Comparison of ENCODE assay signal across 2 cellular contexts in the genomic region with DNA sequence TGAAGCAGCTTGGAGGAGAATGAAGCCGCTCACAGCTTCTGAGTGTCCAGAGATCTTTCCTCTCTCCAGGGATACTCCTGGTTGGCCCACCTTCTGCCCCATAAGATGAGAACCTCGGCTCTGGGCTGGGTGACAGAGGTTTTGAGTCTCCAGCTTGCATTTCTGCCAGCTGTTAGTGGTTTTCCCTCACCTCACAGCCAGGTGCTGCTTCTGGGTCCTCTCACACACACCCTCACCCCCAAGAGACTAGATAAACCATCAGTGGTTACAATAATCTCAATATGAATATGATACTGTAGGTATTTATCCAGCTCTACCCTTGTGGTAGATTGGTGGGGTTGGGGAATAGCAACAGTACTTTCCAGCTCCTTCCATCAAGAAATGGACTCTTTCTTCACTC.
TF ChIP-seq lines count a peak whose summit lies in the region.

No MANE protein-coding gene starts in this region.

TF ChIP-seq in GM23338, 12 proteins besides CTCF, POLR2A, EP300 and RAD21 (continued from another document):
- TF ChIP-seq, protein P1, sequence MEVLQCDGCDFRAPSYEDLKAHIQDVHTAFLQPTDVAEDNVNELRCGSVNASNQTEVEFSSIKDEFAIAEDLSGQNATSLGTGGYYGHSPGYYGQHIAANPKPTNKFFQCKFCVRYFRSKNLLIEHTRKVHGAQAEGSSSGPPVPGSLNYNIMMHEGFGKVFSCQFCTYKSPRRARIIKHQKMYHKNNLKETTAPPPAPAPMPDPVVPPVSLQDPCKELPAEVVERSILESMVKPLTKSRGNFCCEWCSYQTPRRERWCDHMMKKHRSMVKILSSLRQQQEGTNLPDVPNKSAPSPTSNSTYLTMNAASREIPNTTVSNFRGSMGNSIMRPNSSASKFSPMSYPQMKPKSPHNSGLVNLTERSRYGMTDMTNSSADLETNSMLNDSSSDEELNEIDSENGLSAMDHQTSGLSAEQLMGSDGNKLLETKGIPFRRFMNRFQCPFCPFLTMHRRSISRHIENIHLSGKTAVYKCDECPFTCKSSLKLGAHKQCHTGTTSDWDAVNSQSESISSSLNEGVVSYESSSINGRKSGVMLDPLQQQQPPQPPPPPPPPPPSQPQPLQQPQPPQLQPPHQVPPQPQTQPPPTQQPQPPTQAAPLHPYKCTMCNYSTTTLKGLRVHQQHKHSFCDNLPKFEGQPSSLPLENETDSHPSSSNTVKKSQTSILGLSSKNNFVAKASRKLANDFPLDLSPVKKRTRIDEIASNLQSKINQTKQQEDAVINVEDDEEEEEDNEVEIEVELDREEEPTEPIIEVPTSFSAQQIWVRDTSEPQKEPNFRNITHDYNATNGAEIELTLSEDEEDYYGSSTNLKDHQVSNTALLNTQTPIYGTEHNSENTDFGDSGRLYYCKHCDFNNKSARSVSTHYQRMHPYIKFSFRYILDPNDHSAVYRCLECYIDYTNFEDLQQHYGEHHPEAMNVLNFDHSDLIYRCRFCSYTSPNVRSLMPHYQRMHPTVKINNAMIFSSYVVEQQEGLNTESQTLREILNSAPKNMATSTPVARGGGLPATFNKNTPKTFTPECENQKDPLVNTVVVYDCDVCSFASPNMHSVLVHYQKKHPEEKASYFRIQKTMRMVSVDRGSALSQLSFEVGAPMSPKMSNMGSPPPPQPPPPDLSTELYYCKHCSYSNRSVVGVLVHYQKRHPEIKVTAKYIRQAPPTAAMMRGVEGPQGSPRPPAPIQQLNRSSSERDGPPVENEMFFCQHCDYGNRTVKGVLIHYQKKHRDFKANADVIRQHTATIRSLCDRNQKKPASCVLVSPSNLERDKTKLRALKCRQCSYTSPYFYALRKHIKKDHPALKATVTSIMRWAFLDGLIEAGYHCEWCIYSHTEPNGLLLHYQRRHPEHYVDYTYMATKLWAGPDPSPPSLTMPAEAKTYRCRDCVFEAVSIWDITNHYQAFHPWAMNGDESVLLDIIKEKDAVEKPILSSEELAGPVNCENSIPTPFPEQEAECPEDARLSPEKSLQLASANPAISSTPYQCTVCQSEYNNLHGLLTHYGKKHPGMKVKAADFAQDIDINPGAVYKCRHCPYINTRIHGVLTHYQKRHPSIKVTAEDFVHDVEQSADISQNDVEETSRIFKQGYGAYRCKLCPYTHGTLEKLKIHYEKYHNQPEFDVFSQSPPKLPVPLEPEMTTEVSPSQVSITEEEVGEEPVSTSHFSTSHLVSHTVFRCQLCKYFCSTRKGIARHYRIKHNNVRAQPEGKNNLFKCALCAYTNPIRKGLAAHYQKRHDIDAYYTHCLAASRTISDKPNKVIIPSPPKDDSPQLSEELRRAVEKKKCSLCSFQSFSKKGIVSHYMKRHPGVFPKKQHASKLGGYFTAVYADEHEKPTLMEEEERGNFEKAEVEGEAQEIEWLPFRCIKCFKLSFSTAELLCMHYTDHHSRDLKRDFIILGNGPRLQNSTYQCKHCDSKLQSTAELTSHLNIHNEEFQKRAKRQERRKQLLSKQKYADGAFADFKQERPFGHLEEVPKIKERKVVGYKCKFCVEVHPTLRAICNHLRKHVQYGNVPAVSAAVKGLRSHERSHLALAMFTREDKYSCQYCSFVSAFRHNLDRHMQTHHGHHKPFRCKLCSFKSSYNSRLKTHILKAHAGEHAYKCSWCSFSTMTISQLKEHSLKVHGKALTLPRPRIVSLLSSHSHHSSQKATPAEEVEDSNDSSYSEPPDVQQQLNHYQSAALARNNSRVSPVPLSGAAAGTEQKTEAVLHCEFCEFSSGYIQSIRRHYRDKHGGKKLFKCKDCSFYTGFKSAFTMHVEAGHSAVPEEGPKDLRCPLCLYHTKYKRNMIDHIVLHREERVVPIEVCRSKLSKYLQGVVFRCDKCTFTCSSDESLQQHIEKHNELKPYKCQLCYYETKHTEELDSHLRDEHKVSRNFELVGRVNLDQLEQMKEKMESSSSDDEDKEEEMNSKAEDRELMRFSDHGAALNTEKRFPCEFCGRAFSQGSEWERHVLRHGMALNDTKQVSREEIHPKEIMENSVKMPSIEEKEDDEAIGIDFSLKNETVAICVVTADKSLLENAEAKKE (CRISPR knock-in tag; IDR thresholded peaks at IDR 0.05), result no peak

TF ChIP-seq in neural cell, 6 proteins besides CTCF, POLR2A, EP300 and RAD21 (continued from another document):
- TF ChIP-seq, protein P2, sequence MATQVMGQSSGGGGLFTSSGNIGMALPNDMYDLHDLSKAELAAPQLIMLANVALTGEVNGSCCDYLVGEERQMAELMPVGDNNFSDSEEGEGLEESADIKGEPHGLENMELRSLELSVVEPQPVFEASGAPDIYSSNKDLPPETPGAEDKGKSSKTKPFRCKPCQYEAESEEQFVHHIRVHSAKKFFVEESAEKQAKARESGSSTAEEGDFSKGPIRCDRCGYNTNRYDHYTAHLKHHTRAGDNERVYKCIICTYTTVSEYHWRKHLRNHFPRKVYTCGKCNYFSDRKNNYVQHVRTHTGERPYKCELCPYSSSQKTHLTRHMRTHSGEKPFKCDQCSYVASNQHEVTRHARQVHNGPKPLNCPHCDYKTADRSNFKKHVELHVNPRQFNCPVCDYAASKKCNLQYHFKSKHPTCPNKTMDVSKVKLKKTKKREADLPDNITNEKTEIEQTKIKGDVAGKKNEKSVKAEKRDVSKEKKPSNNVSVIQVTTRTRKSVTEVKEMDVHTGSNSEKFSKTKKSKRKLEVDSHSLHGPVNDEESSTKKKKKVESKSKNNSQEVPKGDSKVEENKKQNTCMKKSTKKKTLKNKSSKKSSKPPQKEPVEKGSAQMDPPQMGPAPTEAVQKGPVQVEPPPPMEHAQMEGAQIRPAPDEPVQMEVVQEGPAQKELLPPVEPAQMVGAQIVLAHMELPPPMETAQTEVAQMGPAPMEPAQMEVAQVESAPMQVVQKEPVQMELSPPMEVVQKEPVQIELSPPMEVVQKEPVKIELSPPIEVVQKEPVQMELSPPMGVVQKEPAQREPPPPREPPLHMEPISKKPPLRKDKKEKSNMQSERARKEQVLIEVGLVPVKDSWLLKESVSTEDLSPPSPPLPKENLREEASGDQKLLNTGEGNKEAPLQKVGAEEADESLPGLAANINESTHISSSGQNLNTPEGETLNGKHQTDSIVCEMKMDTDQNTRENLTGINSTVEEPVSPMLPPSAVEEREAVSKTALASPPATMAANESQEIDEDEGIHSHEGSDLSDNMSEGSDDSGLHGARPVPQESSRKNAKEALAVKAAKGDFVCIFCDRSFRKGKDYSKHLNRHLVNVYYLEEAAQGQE (IDR thresholded peaks at IDR 0.05; ENCODE audit: borderline replicate concordance), result no peak
- TF ChIP-seq MXI1 (conservative IDR thresholded peaks at IDR 0.05; ENCODE audit: poor library complexity, severe bottlenecking) (no peak), EZH2 (IDR thresholded peaks at IDR 0.05; ENCODE audit: borderline replicate concordance, insufficient read depth, low read length, poor library complexity, severe bottlenecking) (no peak), POLR2AphosphoS5 (IDR thresholded peaks at IDR 0.05) (no peak), SMC3 (conservative IDR thresholded peaks at IDR 0.05; ENCODE audit: poor library complexity) (no peak)
